ENCODE assay signal across 15 cellular contexts in genomic region chr11:120645639-120646038, GRCh38.
DNase-seq lines count a peak whose midpoint lies in the region; ATAC-seq, FAIRE-seq and TF ChIP-seq lines count a peak whose summit lies in the region.
"Had no signal": no experiment of that assay in that cellular context is flagged by ENCODE, and none has a peak within 500 bp of the region (broad histone marks: within the 10 kb centered on the region; RNA-seq: fewer than 3 reads in every experiment).

No MANE protein-coding gene starts in this region.

- H3K9ac ChIP-seq in astrocyte (ENCODE audit: low read length) = no peak overlapping the region

- H3K4me3 ChIP-seq in astrocyte (ENCODE audit: insufficient read depth, low read depth, low read length) (no peak overlapping the region), tibial nerve (no peak overlapping the region)
- H3K4me3 ChIP-seq: adrenal gland, mucosa of descending colon, sigmoid colon had no signal

- H3K27me3 Mint-ChIP-seq in astrocyte (ENCODE audit: low read depth, unreplicated experiment) (peaks cover 53% of the 10 kb centered on the region), CD14-positive monocyte (ENCODE audit: low read depth in 3 of 3) (peaks cover 12 to 24% (median 22%) of the 10 kb centered on the region in 3 donors)

- H3K4me1 Mint-ChIP-seq in astrocyte (ENCODE audit: low read depth, unreplicated experiment) = no peaks in the 10 kb centered on the region
- H3K4me1 Mint-ChIP-seq in CD14-positive monocyte = no peaks in the 10 kb centered on the region

- no peak for FAIRE-seq in astrocyte (lab: Jason Lieb, UNC)
- FAIRE-seq: HepG2 had no signal

- DNase-seq in COR-L47 (lab: John Stamatoyannopoulos, UW) (peak; percentile 94), NCI-H1417 treated with DMSO at 0.1 percent for 48 hours (lab: John Stamatoyannopoulos, UW) (peak; percentile 71), astrocyte (ENCODE audit: low read depth) (no peak), kidney glomerular epithelial cell (lab: John Stamatoyannopoulos, UW) (peak; percentile 19), tibial nerve (ENCODE audit: low spot score in 2 of 2) (no peak), CD14-positive monocyte (ENCODE audit: low spot score) (no peak)
- DNase-seq: adrenal gland; effector memory CD4-positive, alpha-beta T cell; heart right ventricle; mucosa of descending colon; Right ventricle myocardium superior; sigmoid colon had no signal

- H2AFZ ChIP-seq in astrocyte (ENCODE audit: low read depth, low read length) = no peak overlapping the region

- peak overlapping the region; percentile 48 for H3K4me2 ChIP-seq in astrocyte (ENCODE audit: low read length)

- TF ChIP-seq POLR2A in tibial nerve (IDR thresholded peaks at IDR 0.05) = no peak

- H3K9me3 Mint-ChIP-seq in astrocyte (ENCODE audit: unreplicated experiment) (no peaks in the 10 kb centered on the region), CD14-positive monocyte (no peaks in the 10 kb centered on the region)

- H3K27me3 ChIP-seq in astrocyte (ENCODE audit: insufficient read depth, low read length) (peaks cover 31% of the 10 kb centered on the region), tibial nerve (no peaks in the 10 kb centered on the region)
- H3K27me3 ChIP-seq: adrenal gland had no signal

- ATAC-seq in HG02938 (IDR thresholded peaks at IDR 0.05; ENCODE audit: unreplicated experiment) = no peak
- ATAC-seq in HG03135 (IDR thresholded peaks at IDR 0.05; ENCODE audit: unreplicated experiment) = no peak
- ATAC-seq: heart right ventricle, HepG2, mucosa of descending colon had no signal

- H4K20me1 ChIP-seq in astrocyte (ENCODE audit: insufficient read depth, low read length) = no peaks in the 10 kb centered on the region

- no peak for TF ChIP-seq CTCF in astrocyte (IDR thresholded peaks at IDR 0.05; ENCODE audit: insufficient read depth, low read depth, low read length)
- TF ChIP-seq CTCF in tibial nerve (IDR thresholded peaks at IDR 0.05) = no peak
- TF ChIP-seq CTCF in CD14-positive monocyte (IDR thresholded peaks at IDR 0.05) = no peak

- H3K36me3 Mint-ChIP-seq in astrocyte (ENCODE audit: low read depth, unreplicated experiment) (no peaks in the 10 kb centered on the region), CD14-positive monocyte (no peaks in the 10 kb centered on the region)

- no peak for TF ChIP-seq EP300 in tibial nerve (IDR thresholded peaks at IDR 0.05)

- H3K27ac ChIP-seq in astrocyte (ENCODE audit: low read depth, low read length) (no peak overlapping the region), tibial nerve (no peak overlapping the region)
- H3K27ac ChIP-seq: adrenal gland, heart right ventricle, sigmoid colon had no signal

- no peaks in the 10 kb centered on the region for H3K4me1 ChIP-seq in astrocyte (ENCODE audit: insufficient read depth, low read length)
- peaks cover 0 to 2% (median 0%) of the 10 kb centered on the region in 4 donors for H3K4me1 ChIP-seq in tibial nerve
- H3K4me1 ChIP-seq: heart right ventricle, sigmoid colon had no signal

- H3K36me3 ChIP-seq in astrocyte (ENCODE audit: insufficient read depth, low read length) = no peaks in the 10 kb centered on the region
- no peaks in the 10 kb centered on the region for H3K36me3 ChIP-seq in tibial nerve
- H3K36me3 ChIP-seq: adrenal gland, heart right ventricle, sigmoid colon had no signal

- intact Hi-C loops in CD14-positive monocyte (cut with micrococcal nuclease) = no loop called here

- H3K27ac Mint-ChIP-seq in astrocyte (ENCODE audit: unreplicated experiment) (no peak overlapping the region), CD14-positive monocyte (no peak overlapping the region)

- no peaks in the 10 kb centered on the region for H3K79me2 ChIP-seq in astrocyte (ENCODE audit: insufficient read depth, low read length)

- H3K4me3 Mint-ChIP-seq in astrocyte (ENCODE audit: unreplicated experiment) = no peak overlapping the region
- no peak overlapping the region for H3K4me3 Mint-ChIP-seq in CD14-positive monocyte

- H3K9me3 ChIP-seq in astrocyte (ENCODE audit: insufficient read depth, low read depth, low read length) (no peaks in the 10 kb centered on the region), tibial nerve (no peaks in the 10 kb centered on the region)
- H3K9me3 ChIP-seq: adrenal gland, heart right ventricle, mucosa of descending colon, sigmoid colon had no signal

- 14 to 36% methylated on average over 12 of the region's 12 CpGs for WGBS in tibial nerve, 2 donors

Comparison
In these comparisons a context has a peak if more than half of its experiments do, and no peak if none do; other contexts are left out.
1. DNase-seq: peak in COR-L47 (single experiment), NCI-H1417 treated with DMSO at 0.1 percent for 48 hours (single experiment) and kidney glomerular epithelial cell (single experiment); none in astrocyte (single experiment), tibial nerve (0 of 2) and CD14-positive monocyte (single experiment).